In genomic region chr7:38318803-38319416, GRCh38 we compare ENCODE assay signal across 2 cellular contexts.
TF ChIP-seq lines count a peak whose summit lies in the region.

No MANE protein-coding gene starts in this region.

TF ChIP-seq in HCT116, 20 proteins besides CTCF, POLR2A, EP300 and RAD21 (continued from another document):
- TF ChIP-seq, protein P1, sequence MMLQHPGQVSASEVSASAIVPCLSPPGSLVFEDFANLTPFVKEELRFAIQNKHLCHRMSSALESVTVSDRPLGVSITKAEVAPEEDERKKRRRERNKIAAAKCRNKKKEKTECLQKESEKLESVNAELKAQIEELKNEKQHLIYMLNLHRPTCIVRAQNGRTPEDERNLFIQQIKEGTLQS (IDR thresholded peaks at IDR 0.05) = no peak
- TF ChIP-seq EZH2phosphoT487 (IDR thresholded peaks at IDR 0.05; ENCODE audit: borderline replicate concordance) = no peak
- no peak for TF ChIP-seq JUND (IDR thresholded peaks at IDR 0.05)

TF ChIP-seq in SK-N-SH treated with all-trans-retinoic acid at 6 μM for 48 hours, 23 proteins besides CTCF, POLR2A, EP300 and RAD21 (continued from another document):
- TF ChIP-seq, protein P2, sequence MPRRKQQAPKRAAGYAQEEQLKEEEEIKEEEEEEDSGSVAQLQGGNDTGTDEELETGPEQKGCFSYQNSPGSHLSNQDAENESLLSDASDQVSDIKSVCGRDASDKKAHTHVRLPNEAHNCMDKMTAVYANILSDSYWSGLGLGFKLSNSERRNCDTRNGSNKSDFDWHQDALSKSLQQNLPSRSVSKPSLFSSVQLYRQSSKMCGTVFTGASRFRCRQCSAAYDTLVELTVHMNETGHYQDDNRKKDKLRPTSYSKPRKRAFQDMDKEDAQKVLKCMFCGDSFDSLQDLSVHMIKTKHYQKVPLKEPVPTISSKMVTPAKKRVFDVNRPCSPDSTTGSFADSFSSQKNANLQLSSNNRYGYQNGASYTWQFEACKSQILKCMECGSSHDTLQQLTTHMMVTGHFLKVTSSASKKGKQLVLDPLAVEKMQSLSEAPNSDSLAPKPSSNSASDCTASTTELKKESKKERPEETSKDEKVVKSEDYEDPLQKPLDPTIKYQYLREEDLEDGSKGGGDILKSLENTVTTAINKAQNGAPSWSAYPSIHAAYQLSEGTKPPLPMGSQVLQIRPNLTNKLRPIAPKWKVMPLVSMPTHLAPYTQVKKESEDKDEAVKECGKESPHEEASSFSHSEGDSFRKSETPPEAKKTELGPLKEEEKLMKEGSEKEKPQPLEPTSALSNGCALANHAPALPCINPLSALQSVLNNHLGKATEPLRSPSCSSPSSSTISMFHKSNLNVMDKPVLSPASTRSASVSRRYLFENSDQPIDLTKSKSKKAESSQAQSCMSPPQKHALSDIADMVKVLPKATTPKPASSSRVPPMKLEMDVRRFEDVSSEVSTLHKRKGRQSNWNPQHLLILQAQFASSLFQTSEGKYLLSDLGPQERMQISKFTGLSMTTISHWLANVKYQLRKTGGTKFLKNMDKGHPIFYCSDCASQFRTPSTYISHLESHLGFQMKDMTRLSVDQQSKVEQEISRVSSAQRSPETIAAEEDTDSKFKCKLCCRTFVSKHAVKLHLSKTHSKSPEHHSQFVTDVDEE (CRISPR knock-in tag; IDR thresholded peaks at IDR 0.05) = no peak
- no peak for TF ChIP-seq ESRRG (CRISPR knock-in tag; IDR thresholded peaks at IDR 0.05)
- no peak for TF ChIP-seq OSR1 (CRISPR knock-in tag; IDR thresholded peaks at IDR 0.05)
TF ChIP-seq in SK-N-SH treated with all-trans-retinoic acid at 6 μM for 48 hours: peak in this region for 0.
